ENCODE assay signal across 10 cellular contexts in the genomic region with DNA sequence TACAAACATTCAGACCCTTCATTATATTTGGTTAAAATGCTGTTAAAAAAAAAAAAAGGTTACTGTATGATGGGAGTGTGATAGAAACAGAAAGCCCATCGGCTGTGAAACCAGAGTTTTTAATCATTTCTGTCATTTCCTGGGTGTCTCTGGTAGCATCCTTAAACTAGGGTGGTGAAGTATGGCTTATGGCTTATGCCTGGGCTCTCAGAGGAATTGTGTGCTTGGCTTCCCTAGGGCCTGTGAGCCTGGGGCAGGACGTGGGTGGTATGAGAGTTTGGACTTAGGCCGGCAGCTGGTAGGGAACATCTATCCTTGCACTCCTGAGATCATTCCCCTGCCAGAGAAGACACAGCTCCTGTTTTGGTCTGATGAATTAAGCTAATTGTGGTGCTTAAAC. TPM values are rescaled to one million over a fixed set of nuclear protein-coding genes. Genes with fewer than 3 reads are reported as not detected.
DNase-seq lines count a peak whose midpoint lies in the region; ATAC-seq lines count a peak whose summit lies in the region.
"Had no signal": no experiment of that assay in that cellular context is flagged by ENCODE, and none has a peak within 500 bp of the region (broad histone marks: within the 10 kb centered on the region; RNA-seq: fewer than 3 reads in every experiment).

No MANE protein-coding gene starts in this region.

- H3K27me3 Mint-ChIP-seq in activated T-helper 17 cell treated with anti-CD3 and anti-CD28 coated beads, Interleukin-2, amount 50 U/mL, for 72 hours = no peaks in the 10 kb centered on the region

- no peak overlapping the region for H3K4me3 Mint-ChIP-seq in activated T-helper 17 cell treated with anti-CD3 and anti-CD28 coated beads, Interleukin-2, amount 50 U/mL, for 72 hours

- H3K9me3 Mint-ChIP-seq in activated T-helper 17 cell treated with anti-CD3 and anti-CD28 coated beads, Interleukin-2, amount 50 U/mL, for 72 hours = no peaks in the 10 kb centered on the region

- H3K27ac Mint-ChIP-seq in activated T-helper 17 cell treated with anti-CD3 and anti-CD28 coated beads, Interleukin-2, amount 50 U/mL, for 72 hours = peak overlapping the region; percentile 77

- peak; percentile 53 for ATAC-seq in GM19043 (IDR thresholded peaks at IDR 0.05; ENCODE audit: low read depth, unreplicated experiment)
- peak; percentile 60 for ATAC-seq in HG02943 (IDR thresholded peaks at IDR 0.05; ENCODE audit: low read depth, unreplicated experiment)
- ATAC-seq in activated T-helper 17 cell treated with anti-CD3 and anti-CD28 coated beads, Interleukin-2, amount 50 U/mL, for 72 hours (replicated peaks) = peak; percentile 38

- DNase-seq in D341Med (ENCODE audit: low spot score) = peak; percentile 54
- no peak for DNase-seq in substantia nigra (lab: John Stamatoyannopoulos, UW)
- DNase-seq in NOMO-1 (lab: John Stamatoyannopoulos, UW; ENCODE audit: unreplicated experiment in 2 of 2) = no peak
- DNase-seq in NAMALWA (ENCODE audit: low spot score) = no peak
- no peak for DNase-seq in central memory CD4-positive, alpha-beta T cell
- DNase-seq: cerebellar nuclear complex had no signal

- no peak overlapping the region for H3K27ac ChIP-seq in substantia nigra (ENCODE audit: low read depth, low read length, poor library complexity, severe bottlenecking)
- H3K27ac ChIP-seq: neutrophil had no signal

- H3K36me3 Mint-ChIP-seq in activated T-helper 17 cell treated with anti-CD3 and anti-CD28 coated beads, Interleukin-2, amount 50 U/mL, for 72 hours (ENCODE audit: low read depth) = peaks cover 68% of the 10 kb centered on the region

- H3K4me1 Mint-ChIP-seq in activated T-helper 17 cell treated with anti-CD3 and anti-CD28 coated beads, Interleukin-2, amount 50 U/mL, for 72 hours = no peaks in the 10 kb centered on the region

RNA-seq across cellular contexts. Expression of a gene that starts 52.2 kb away (rescaled TPM):
- 10 to 100 TPM; 28.8 to 41.1 TPM for total RNA-seq in activated T-helper 17 cell treated with anti-CD3 and anti-CD28 coated beads, Interleukin-2, amount 50 U/mL, for 72 hours
